Comparison of ENCODE assay signal across 1 cellular context in genomic region chr22:22460635-22461034, GRCh38.
A peak's percentile ranks its signal among the peaks of the same experiment; 100 is the strongest.
TF ChIP-seq lines count a peak whose summit lies in the region.

No MANE protein-coding gene starts in this region.

TF ChIP-seq in K562, 482 proteins besides CTCF, POLR2A, EP300 and RAD21 (continued from another document and continues in another):
- TF ChIP-seq GMEB1 (CRISPR knock-in tag; IDR thresholded peaks at IDR 0.05) (peak; percentile 22; the same call in 1 of the 2 replicates), ZNF41 (CRISPR knock-in tag; conservative IDR thresholded peaks at IDR 0.05) (no peak; the same call in 1 of the 2 replicates), ELF2 (CRISPR knock-in tag; IDR thresholded peaks at IDR 0.05) (no peak), ZNF785 (CRISPR knock-in tag; IDR thresholded peaks at IDR 0.05) (0 out of 2 replicates have a peak, but pooled peaks have one; percentile 16), KLF16 (IDR thresholded peaks at IDR 0.05) (peak; percentile 48; the same call in 1 of the 2 replicates), TEAD1 (CRISPR knock-in tag; IDR thresholded peaks at IDR 0.05) (peak in 1 of 2 experiments; percentile 61; a peak in 1 of 4 replicates), MAFF (IDR thresholded peaks at IDR 0.05; ENCODE audit: low read length) (no peak), NFXL1 (CRISPR knock-in tag; IDR thresholded peaks at IDR 0.05) (peak; percentile 79), ZNF140 (CRISPR knock-in tag; IDR thresholded peaks at IDR 0.05) (0 out of 2 replicates have a peak, but pooled peaks have one; percentile 31), NR2F6 (CRISPR knock-in tag; IDR thresholded peaks at IDR 0.05) (0 out of 2 replicates have a peak, but pooled peaks have one; percentile 46), TSC22D4 (tag; IDR thresholded peaks at IDR 0.05) (no peak), ZNF583 (CRISPR knock-in tag; IDR thresholded peaks at IDR 0.05) (peak; percentile 16; the same call in 1 of the 2 replicates), ELF4 (CRISPR knock-in tag; IDR thresholded peaks at IDR 0.05) (0 out of 2 replicates have a peak, but pooled peaks have one; percentile 30), ZNF507 (tag; conservative IDR thresholded peaks at IDR 0.05) (no peak), SMC3 (conservative IDR thresholded peaks at IDR 0.05; ENCODE audit: insufficient read depth, low read depth, low read length) (peak; percentile 68; the same call in 1 of the 2 replicates), NFRKB (IDR thresholded peaks at IDR 0.05; ENCODE audit: low read depth) (no peak), MYC (IDR thresholded peaks at IDR 0.05; ENCODE audit: low read depth, low read length) (no peak), MYC (CRISPR knock-in tag; IDR thresholded peaks at IDR 0.05; ENCODE audit: borderline replicate concordance, low read depth) (no peak), JUN (IDR thresholded peaks at IDR 0.05; ENCODE audit: borderline replicate concordance, low read depth, low read length) (0 out of 2 replicates have a peak, but pooled peaks have one; percentile 22), JUN (CRISPR knock-in tag; IDR thresholded peaks at IDR 0.05; ENCODE audit: borderline replicate concordance) (no peak), NBN (IDR thresholded peaks at IDR 0.05; ENCODE audit: low read depth) (no peak), VEZF1 (CRISPR knock-in tag; IDR thresholded peaks at IDR 0.05) (peak; percentile 15; the same call in 1 of the 2 replicates), FOXJ3 (CRISPR knock-in tag; IDR thresholded peaks at IDR 0.05) (no peak), HOXB6 (CRISPR knock-in tag; IDR thresholded peaks at IDR 0.05; ENCODE audit: borderline replicate concordance) (0 out of 2 replicates have a peak, but pooled peaks have one; percentile 34), TBL1XR1 (IDR thresholded peaks at IDR 0.05; ENCODE audit: low read length in 2 of 2) (peak in 1 of 2 experiments; percentile 31; a peak in 1 of 4 replicates), OTX1 (CRISPR knock-in tag; IDR thresholded peaks at IDR 0.05) (0 out of 2 replicates have a peak, but pooled peaks have one; percentile 63), NONO (IDR thresholded peaks at IDR 0.05; ENCODE audit: low read depth in 2 of 2, low read length in 1 of 2) (no peak), CREBBP (IDR thresholded peaks at IDR 0.05; ENCODE audit: low read depth, low read length) (no peak), PURB (CRISPR knock-in tag; IDR thresholded peaks at IDR 0.05; ENCODE audit: low read depth) (no peak), ZNF324 (CRISPR knock-in tag; IDR thresholded peaks at IDR 0.05) (peak; percentile 59), ZNF282 (CRISPR knock-in tag; IDR thresholded peaks at IDR 0.05) (no peak), SMAD3 (CRISPR knock-in tag; conservative IDR thresholded peaks at IDR 0.05) (peak; percentile 61; the same call in 1 of the 2 replicates), EP400 (IDR thresholded peaks at IDR 0.05) (0 out of 2 replicates have a peak, but pooled peaks have one; percentile 27), SRSF9 (IDR thresholded peaks at IDR 0.05; ENCODE audit: borderline replicate concordance, low read depth, low read length) (no peak), KLF6 (CRISPR knock-in tag; IDR thresholded peaks at IDR 0.05; ENCODE audit: borderline replicate concordance) (no peak), RBM15 (IDR thresholded peaks at IDR 0.05; ENCODE audit: insufficient read depth, low read length) (no peak), ZNF764 (CRISPR knock-in tag; IDR thresholded peaks at IDR 0.05; ENCODE audit: low read depth) (no peak), ATF4 (CRISPR knock-in tag; IDR thresholded peaks at IDR 0.05) (0 out of 2 replicates have a peak, but pooled peaks have one; percentile 13)
- TF ChIP-seq, protein P1, sequence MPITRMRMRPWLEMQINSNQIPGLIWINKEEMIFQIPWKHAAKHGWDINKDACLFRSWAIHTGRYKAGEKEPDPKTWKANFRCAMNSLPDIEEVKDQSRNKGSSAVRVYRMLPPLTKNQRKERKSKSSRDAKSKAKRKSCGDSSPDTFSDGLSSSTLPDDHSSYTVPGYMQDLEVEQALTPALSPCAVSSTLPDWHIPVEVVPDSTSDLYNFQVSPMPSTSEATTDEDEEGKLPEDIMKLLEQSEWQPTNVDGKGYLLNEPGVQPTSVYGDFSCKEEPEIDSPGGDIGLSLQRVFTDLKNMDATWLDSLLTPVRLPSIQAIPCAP (CRISPR knock-in tag; IDR thresholded peaks at IDR 0.05; ENCODE audit: borderline replicate concordance), result no peak
- TF ChIP-seq, protein P2, sequence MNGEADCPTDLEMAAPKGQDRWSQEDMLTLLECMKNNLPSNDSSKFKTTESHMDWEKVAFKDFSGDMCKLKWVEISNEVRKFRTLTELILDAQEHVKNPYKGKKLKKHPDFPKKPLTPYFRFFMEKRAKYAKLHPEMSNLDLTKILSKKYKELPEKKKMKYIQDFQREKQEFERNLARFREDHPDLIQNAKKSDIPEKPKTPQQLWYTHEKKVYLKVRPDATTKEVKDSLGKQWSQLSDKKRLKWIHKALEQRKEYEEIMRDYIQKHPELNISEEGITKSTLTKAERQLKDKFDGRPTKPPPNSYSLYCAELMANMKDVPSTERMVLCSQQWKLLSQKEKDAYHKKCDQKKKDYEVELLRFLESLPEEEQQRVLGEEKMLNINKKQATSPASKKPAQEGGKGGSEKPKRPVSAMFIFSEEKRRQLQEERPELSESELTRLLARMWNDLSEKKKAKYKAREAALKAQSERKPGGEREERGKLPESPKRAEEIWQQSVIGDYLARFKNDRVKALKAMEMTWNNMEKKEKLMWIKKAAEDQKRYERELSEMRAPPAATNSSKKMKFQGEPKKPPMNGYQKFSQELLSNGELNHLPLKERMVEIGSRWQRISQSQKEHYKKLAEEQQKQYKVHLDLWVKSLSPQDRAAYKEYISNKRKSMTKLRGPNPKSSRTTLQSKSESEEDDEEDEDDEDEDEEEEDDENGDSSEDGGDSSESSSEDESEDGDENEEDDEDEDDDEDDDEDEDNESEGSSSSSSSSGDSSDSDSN (IDR thresholded peaks at IDR 0.05; ENCODE audit: borderline replicate concordance in 1 of 2, low read depth in 2 of 2, low read length in 2 of 2), result no peak
- TF ChIP-seq, protein P3, sequence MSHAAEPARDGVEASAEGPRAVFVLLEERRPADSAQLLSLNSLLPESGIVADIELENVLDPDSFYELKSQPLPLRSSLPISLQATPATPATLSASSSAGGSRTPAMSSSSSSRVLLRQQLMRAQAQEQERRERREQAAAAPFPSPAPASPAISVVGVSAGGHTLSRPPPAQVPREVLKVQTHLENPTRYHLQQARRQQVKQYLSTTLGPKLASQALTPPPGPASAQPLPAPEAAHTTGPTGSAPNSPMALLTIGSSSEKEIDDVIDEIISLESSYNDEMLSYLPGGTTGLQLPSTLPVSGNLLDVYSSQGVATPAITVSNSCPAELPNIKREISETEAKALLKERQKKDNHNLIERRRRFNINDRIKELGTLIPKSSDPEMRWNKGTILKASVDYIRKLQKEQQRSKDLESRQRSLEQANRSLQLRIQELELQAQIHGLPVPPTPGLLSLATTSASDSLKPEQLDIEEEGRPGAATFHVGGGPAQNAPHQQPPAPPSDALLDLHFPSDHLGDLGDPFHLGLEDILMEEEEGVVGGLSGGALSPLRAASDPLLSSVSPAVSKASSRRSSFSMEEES (CRISPR knock-in tag; IDR thresholded peaks at IDR 0.05), result 0 out of 2 replicates have a peak, but pooled peaks have one; percentile 6
- TF ChIP-seq, protein P4, sequence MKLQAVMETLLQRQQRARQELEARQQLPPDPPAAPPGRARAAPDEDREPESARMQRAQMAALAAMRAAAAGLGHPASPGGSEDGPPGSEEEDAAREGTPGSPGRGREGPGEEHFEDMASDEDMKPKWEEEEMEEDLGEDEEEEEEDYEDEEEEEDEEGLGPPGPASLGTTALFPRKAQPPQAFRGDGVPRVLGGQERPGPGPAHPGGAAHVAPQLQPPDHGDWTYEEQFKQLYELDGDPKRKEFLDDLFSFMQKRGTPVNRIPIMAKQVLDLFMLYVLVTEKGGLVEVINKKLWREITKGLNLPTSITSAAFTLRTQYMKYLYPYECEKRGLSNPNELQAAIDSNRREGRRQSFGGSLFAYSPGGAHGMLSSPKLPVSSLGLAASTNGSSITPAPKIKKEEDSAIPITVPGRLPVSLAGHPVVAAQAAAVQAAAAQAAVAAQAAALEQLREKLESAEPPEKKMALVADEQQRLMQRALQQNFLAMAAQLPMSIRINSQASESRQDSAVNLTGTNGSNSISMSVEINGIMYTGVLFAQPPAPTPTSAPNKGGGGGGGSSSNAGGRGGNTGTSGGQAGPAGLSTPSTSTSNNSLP (IDR thresholded peaks at IDR 0.05; ENCODE audit: borderline replicate concordance, low read depth, low read length), result peak; percentile 87; the same call in 1 of the 2 replicates
- TF ChIP-seq, protein P5, sequence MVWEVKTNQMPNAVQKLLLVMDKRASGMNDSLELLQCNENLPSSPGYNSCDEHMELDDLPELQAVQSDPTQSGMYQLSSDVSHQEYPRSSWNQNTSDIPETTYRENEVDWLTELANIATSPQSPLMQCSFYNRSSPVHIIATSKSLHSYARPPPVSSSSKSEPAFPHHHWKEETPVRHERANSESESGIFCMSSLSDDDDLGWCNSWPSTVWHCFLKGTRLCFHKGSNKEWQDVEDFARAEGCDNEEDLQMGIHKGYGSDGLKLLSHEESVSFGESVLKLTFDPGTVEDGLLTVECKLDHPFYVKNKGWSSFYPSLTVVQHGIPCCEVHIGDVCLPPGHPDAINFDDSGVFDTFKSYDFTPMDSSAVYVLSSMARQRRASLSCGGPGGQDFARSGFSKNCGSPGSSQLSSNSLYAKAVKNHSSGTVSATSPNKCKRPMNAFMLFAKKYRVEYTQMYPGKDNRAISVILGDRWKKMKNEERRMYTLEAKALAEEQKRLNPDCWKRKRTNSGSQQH (CRISPR knock-in tag; IDR thresholded peaks at IDR 0.05), result no peak
- TF ChIP-seq, protein P6, sequence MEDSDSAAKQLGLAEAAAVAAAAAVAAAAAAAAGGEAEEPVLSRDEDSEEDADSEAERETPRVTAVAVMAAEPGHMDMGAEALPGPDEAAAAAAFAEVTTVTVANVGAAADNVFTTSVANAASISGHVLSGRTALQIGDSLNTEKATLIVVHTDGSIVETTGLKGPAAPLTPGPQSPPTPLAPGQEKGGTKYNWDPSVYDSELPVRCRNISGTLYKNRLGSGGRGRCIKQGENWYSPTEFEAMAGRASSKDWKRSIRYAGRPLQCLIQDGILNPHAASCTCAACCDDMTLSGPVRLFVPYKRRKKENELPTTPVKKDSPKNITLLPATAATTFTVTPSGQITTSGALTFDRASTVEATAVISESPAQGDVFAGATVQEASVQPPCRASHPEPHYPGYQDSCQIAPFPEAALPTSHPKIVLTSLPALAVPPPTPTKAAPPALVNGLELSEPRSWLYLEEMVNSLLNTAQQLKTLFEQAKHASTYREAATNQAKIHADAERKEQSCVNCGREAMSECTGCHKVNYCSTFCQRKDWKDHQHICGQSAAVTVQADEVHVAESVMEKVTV (CRISPR knock-in tag; IDR thresholded peaks at IDR 0.05), result peak; percentile 78
- TF ChIP-seq, protein P7, sequence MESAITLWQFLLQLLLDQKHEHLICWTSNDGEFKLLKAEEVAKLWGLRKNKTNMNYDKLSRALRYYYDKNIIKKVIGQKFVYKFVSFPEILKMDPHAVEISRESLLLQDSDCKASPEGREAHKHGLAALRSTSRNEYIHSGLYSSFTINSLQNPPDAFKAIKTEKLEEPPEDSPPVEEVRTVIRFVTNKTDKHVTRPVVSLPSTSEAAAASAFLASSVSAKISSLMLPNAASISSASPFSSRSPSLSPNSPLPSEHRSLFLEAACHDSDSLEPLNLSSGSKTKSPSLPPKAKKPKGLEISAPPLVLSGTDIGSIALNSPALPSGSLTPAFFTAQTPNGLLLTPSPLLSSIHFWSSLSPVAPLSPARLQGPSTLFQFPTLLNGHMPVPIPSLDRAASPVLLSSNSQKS (CRISPR knock-in tag; IDR thresholded peaks at IDR 0.05), result 0 out of 2 replicates have a peak, but pooled peaks have one; percentile 40
- TF ChIP-seq, protein P8, sequence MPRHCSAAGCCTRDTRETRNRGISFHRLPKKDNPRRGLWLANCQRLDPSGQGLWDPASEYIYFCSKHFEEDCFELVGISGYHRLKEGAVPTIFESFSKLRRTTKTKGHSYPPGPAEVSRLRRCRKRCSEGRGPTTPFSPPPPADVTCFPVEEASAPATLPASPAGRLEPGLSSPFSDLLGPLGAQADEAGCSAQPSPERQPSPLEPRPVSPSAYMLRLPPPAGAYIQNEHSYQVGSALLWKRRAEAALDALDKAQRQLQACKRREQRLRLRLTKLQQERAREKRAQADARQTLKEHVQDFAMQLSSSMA (CRISPR knock-in tag; IDR thresholded peaks at IDR 0.05), result peak; percentile 46; the same call in 1 of the 2 replicates
- TF ChIP-seq, protein P9, sequence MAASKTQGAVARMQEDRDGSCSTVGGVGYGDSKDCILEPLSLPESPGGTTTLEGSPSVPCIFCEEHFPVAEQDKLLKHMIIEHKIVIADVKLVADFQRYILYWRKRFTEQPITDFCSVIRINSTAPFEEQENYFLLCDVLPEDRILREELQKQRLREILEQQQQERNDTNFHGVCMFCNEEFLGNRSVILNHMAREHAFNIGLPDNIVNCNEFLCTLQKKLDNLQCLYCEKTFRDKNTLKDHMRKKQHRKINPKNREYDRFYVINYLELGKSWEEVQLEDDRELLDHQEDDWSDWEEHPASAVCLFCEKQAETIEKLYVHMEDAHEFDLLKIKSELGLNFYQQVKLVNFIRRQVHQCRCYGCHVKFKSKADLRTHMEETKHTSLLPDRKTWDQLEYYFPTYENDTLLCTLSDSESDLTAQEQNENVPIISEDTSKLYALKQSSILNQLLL (CRISPR knock-in tag; IDR thresholded peaks at IDR 0.05; ENCODE audit: borderline replicate concordance), result peak; percentile 68; the same call in 1 of the 2 replicates
